Comparison of ENCODE assay signal across 1 cellular context in genomic region chr17:80889231-80889896, GRCh38.
TF ChIP-seq lines count a peak whose summit lies in the region.

No MANE protein-coding gene starts in this region.

TF ChIP-seq in H1, 55 proteins besides CTCF, POLR2A, EP300 and RAD21:
- TF ChIP-seq ZNF274 (IDR thresholded peaks at IDR 0.05; ENCODE audit: borderline replicate concordance, extremely low read depth, low read length) (no peak), KDM4A (IDR thresholded peaks at IDR 0.05; ENCODE audit: low read depth, low read length, severe bottlenecking) (no peak), JUND (IDR thresholded peaks at IDR 0.05; ENCODE audit: low read length) (no peak), SRF (IDR thresholded peaks at IDR 0.05; ENCODE audit: low read depth, low read length) (no peak), RBBP5 (IDR thresholded peaks at IDR 0.05; ENCODE audit: borderline replicate concordance, low read depth, low read length) (no peak), CBX5 (IDR thresholded peaks at IDR 0.05; ENCODE audit: low read depth, low read length) (no peak), SUZ12 (IDR thresholded peaks at IDR 0.05; ENCODE audit: low read length) (no peak), BRCA1 (IDR thresholded peaks at IDR 0.05; ENCODE audit: low read depth, low read length) (no peak), NRF1 (IDR thresholded peaks at IDR 0.05; ENCODE audit: low read depth, low read length) (no peak), SIN3A (conservative IDR thresholded peaks at IDR 0.05 in 1 of 2, IDR thresholded peaks at IDR 0.05 in 1 of 2; ENCODE audit: low read depth in 1 of 2, low read length in 2 of 2) (no peak), CEBPB (IDR thresholded peaks at IDR 0.05; ENCODE audit: low read depth, low read length) (no peak), SP1 (IDR thresholded peaks at IDR 0.05; ENCODE audit: low read depth, low read length) (no peak), MAFK (IDR thresholded peaks at IDR 0.05; ENCODE audit: low read depth, low read length) (no peak), SP4 (IDR thresholded peaks at IDR 0.05; ENCODE audit: low read length) (no peak), SIRT6 (IDR thresholded peaks at IDR 0.05; ENCODE audit: low read length) (no peak), RFX5 (IDR thresholded peaks at IDR 0.05; ENCODE audit: borderline replicate concordance, low read depth, low read length) (no peak), TCF12 (IDR thresholded peaks at IDR 0.05; ENCODE audit: low read depth, low read length) (no peak), RXRA (IDR thresholded peaks at IDR 0.05; ENCODE audit: insufficient read depth, low read depth, low read length) (no peak), SIX5 (IDR thresholded peaks at IDR 0.05; ENCODE audit: low read depth, low read length) (no peak)
